Comparison of ENCODE assay signal across 13 cellular contexts in the genomic region with DNA sequence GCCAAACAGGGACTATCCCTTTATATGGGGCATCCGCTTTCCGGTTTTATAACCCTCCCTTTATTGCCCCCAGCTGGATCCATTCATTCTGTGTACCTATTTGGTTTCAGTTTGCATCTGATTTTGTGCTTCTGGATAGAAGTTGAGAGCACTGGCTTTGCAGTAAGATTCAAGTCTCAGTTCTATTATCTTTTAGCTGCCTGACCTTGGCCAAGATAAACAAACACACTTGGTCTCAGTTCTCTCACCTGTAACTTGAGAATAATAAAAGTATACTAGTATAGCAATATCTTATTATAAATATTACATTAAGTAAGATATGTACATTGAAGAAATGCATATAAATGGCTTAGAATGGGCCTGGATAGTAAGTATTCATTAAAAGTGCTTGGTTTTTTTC.
"Had no signal": no experiment of that assay in that cellular context is flagged by ENCODE, and none has a peak within 500 bp of the region (broad histone marks: within the 10 kb centered on the region; RNA-seq: fewer than 3 reads in every experiment).

No MANE protein-coding gene starts in this region.

- H3K36me3 ChIP-seq: right lobe of liver, thoracic aorta, tibial nerve, upper lobe of left lung had no signal

- H3K27me3 ChIP-seq: right lobe of liver, tibial nerve, upper lobe of left lung had no signal

- H3K79me2 ChIP-seq: parathyroid adenoma had no signal

- H3K27ac ChIP-seq: dorsolateral prefrontal cortex, parathyroid adenoma, right lobe of liver, thoracic aorta, tibial nerve, upper lobe of left lung had no signal

- H3K4me3 ChIP-seq: dorsolateral prefrontal cortex, lung, right lobe of liver, thoracic aorta, tibial nerve, upper lobe of left lung had no signal

- H2AFZ ChIP-seq: parathyroid adenoma had no signal

- H3K9me3 ChIP-seq: right lobe of liver, thoracic aorta, tibial nerve, upper lobe of left lung had no signal

- DNase-seq: dorsolateral prefrontal cortex; effector CD4-positive, alpha-beta T cell; natural killer cell; right lobe of liver; small intestine; stimulated activated CD4-positive, alpha-beta T cell treated with anti-CD3 and anti-CD28 coated beads, Interleukin-15, amount 100 ng/mL, for 24 hours; stimulated activated CD4-positive, alpha-beta T cell treated with anti-CD3 and anti-CD28 coated beads, Interleukin-2, amount 100 ng/mL, for 48 hours; stimulated activated naive B cell treated with anti-CD40 and anti-IgM and Interleukin-4, amounts not matched to agents 10 μg/mL and 1 μg/mL and 100 μg/mL, for 72 hours; upper lobe of left lung had no signal

- H3K9ac ChIP-seq: parathyroid adenoma had no signal

- H3K4me1 ChIP-seq: parathyroid adenoma, right lobe of liver, tibial nerve, upper lobe of left lung had no signal
